14 cellular contexts compared by ENCODE assay signal in genomic region chr16:84610385-84610784, GRCh38. TPM values are rescaled to one million over a fixed set of nuclear protein-coding genes. Genes with fewer than 3 reads are reported as not detected.
DNase-seq lines count a peak whose midpoint lies in the region; ATAC-seq and TF ChIP-seq lines count a peak whose summit lies in the region.
"Had no signal": no experiment of that assay in that cellular context is flagged by ENCODE, and none has a peak within 500 bp of the region (broad histone marks: within the 10 kb centered on the region; RNA-seq: fewer than 3 reads in every experiment).

No MANE protein-coding gene starts in this region.

- no peak overlapping the region for H3K9ac ChIP-seq in parathyroid adenoma

- no peaks in the 10 kb centered on the region for H3K27me3 Mint-ChIP-seq in activated CD4-positive, alpha-beta T cell treated with anti-CD3 and anti-CD28 coated beads for 36 hours
- no peaks in the 10 kb centered on the region for H3K27me3 Mint-ChIP-seq in IgD-negative memory B cell

- no peaks in the 10 kb centered on the region for H3K27me3 ChIP-seq in parathyroid adenoma (ENCODE audit: control insufficient read depth, insufficient read depth, low read length)
- H3K27me3 ChIP-seq: brain microvascular endothelial cell had no signal

- intact Hi-C loops in activated CD4-positive, alpha-beta T cell treated with anti-CD3 and anti-CD28 coated beads for 36 hours (cut with DNase I, micrococcal nuclease), result no loop called here

- CTCF ChIA-PET in activated CD4-positive, alpha-beta T cell treated with anti-CD3 and anti-CD28 coated beads for 36 hours (lab: Charles Lee), result interaction anchor here (1.0 to 1.4 kb wide), 2 partner anchors 12 to 85 kb away, joined by 3 to 4 read pairs; no protein-coding TSS in a partner anchor

- peaks cover 94% of the 10 kb centered on the region for H3K4me1 Mint-ChIP-seq in activated CD4-positive, alpha-beta T cell treated with anti-CD3 and anti-CD28 coated beads for 36 hours
- H3K4me1 Mint-ChIP-seq in IgD-negative memory B cell, result peaks cover 53 to 87% (median 85%) of the 10 kb centered on the region in 3 donors

- no peaks in the 10 kb centered on the region for H3K79me2 ChIP-seq in parathyroid adenoma

- H3K27ac ChIP-seq in parathyroid adenoma (no peak overlapping the region), caudate nucleus (ENCODE audit: low read depth, low read length) (no peak overlapping the region)
- H3K27ac ChIP-seq: brain microvascular endothelial cell had no signal

- peak; percentile 22 for DNase-seq in activated CD4-positive, alpha-beta T cell treated with anti-CD3 and anti-CD28 coated beads for 36 hours
- DNase-seq in activated CD4-positive, alpha-beta T cell treated with anti-CD3 and anti-CD28 coated beads, Interleukin-2, amount 50 U/mL, for 48 hours, result no peak
- DNase-seq in activated naive CD4-positive, alpha-beta T cell treated with anti-CD3 and anti-CD28 coated beads, Interleukin-2, amount 50 U/mL, for 72 hours (ENCODE audit: low spot score in 2 of 2), result no peak
- DNase-seq in caudate nucleus (lab: John Stamatoyannopoulos, UW) (no peak), NCI-H2107 (lab: John Stamatoyannopoulos, UW) (no peak)
- DNase-seq: brain microvascular endothelial cell; H7; KG1; NCI-H1417 treated with DMSO at 0.1 percent for 48 hours; stimulated activated naive CD4-positive, alpha-beta T cell had no signal

- peaks cover 7% of the 10 kb centered on the region for H3K9me3 Mint-ChIP-seq in activated CD4-positive, alpha-beta T cell treated with anti-CD3 and anti-CD28 coated beads for 36 hours (ENCODE audit: low read depth)
- H3K9me3 Mint-ChIP-seq in IgD-negative memory B cell, result peaks cover 0 to 11% (median 1%) of the 10 kb centered on the region in 3 donors
- H3K9me3 Mint-ChIP-seq in activated naive CD4-positive, alpha-beta T cell treated with anti-CD3 and anti-CD28 coated beads, Interleukin-2, amount 50 U/mL, for 72 hours, result peaks cover 0 to 15% of the 10 kb centered on the region in 2 donors

- H3K9me3 ChIP-seq in parathyroid adenoma (ENCODE audit: control insufficient read depth, low read length), result no peaks in the 10 kb centered on the region

- H3K36me3 Mint-ChIP-seq in activated CD4-positive, alpha-beta T cell treated with anti-CD3 and anti-CD28 coated beads for 36 hours (ENCODE audit: low read depth), result peaks cover 76% of the 10 kb centered on the region
- peaks cover 29% of the 10 kb centered on the region for H3K36me3 Mint-ChIP-seq in IgD-negative memory B cell
- H3K36me3 Mint-ChIP-seq in activated naive CD4-positive, alpha-beta T cell treated with anti-CD3 and anti-CD28 coated beads, Interleukin-2, amount 50 U/mL, for 72 hours, result peaks cover 57 to 92% of the 10 kb centered on the region in 2 donors

- H3K4me3 ChIP-seq in parathyroid adenoma (ENCODE audit: low read depth, low read length), result no peak overlapping the region

- H2AFZ ChIP-seq in parathyroid adenoma, result no peak overlapping the region

- POLR2A ChIA-PET in activated CD4-positive, alpha-beta T cell treated with anti-CD3 and anti-CD28 coated beads for 36 hours (lab: Charles Lee), result interaction anchor here (0.6 kb wide), 1 partner anchor 8 kb away, joined by 5 read pairs; no protein-coding TSS in a partner anchor

- H3K4me2 ChIP-seq in parathyroid adenoma (ENCODE audit: low read length), result peak overlapping the region; percentile 48

- H3K36me3 ChIP-seq in parathyroid adenoma (ENCODE audit: control insufficient read depth, insufficient read depth, low read length), result no peaks in the 10 kb centered on the region

- H3K4me1 ChIP-seq in parathyroid adenoma, result peaks cover 8% of the 10 kb centered on the region

- H3K27ac Mint-ChIP-seq in activated CD4-positive, alpha-beta T cell treated with anti-CD3 and anti-CD28 coated beads for 36 hours, result peak overlapping the region; percentile 91
- peak overlapping the region; percentile 79 to 98 (median 97) for H3K27ac Mint-ChIP-seq in IgD-negative memory B cell
- H3K27ac Mint-ChIP-seq in activated naive CD4-positive, alpha-beta T cell treated with anti-CD3 and anti-CD28 coated beads, Interleukin-2, amount 50 U/mL, for 72 hours, result peak overlapping the region; percentile 32 to 72

- ATAC-seq in activated CD4-positive, alpha-beta T cell treated with anti-CD3 and anti-CD28 coated beads for 36 hours, result no peak
- ATAC-seq in activated naive CD4-positive, alpha-beta T cell treated with anti-CD3 and anti-CD28 coated beads, Interleukin-2, amount 50 U/mL, for 72 hours, result peak in 1 of 2 donors; percentile 36
- no peak for ATAC-seq in HG03135 (IDR thresholded peaks at IDR 0.05; ENCODE audit: unreplicated experiment)
- ATAC-seq: Panc1 had no signal

- H3K4me3 Mint-ChIP-seq in activated CD4-positive, alpha-beta T cell treated with anti-CD3 and anti-CD28 coated beads for 36 hours, result no peak overlapping the region
- H3K4me3 Mint-ChIP-seq in IgD-negative memory B cell, result peak overlapping the region in 2 of 4 donors; percentile 80 to 87

- TF ChIP-seq CTCF in parathyroid adenoma (IDR thresholded peaks at IDR 0.05), result no peak

RNA-seq across cellular contexts. Expression of gene COTL1, which starts 7.5 kb away (rescaled TPM):
- 100 to 1,000 TPM; 353 to 384 TPM for total RNA-seq in activated CD4-positive, alpha-beta T cell treated with anti-CD3 and anti-CD28 coated beads for 36 hours
- 725 TPM for polyA plus RNA-seq in IgD-negative memory B cell
- total RNA-seq in activated naive CD4-positive, alpha-beta T cell treated with anti-CD3 and anti-CD28 coated beads, Interleukin-2, amount 50 U/mL, for 72 hours, result 100 to 1,000 TPM; 277 to 583 TPM

RNA-seq across cellular contexts. Expression of gene KLHL36, which starts 37.9 kb away (rescaled TPM):
- total RNA-seq in activated CD4-positive, alpha-beta T cell treated with anti-CD3 and anti-CD28 coated beads for 36 hours, result 10 to 100 TPM; 31.1 to 43.2 TPM
- 34.1 TPM for polyA plus RNA-seq in IgD-negative memory B cell
- 10 to 100 TPM; 50.5 to 60.5 TPM for total RNA-seq in activated naive CD4-positive, alpha-beta T cell treated with anti-CD3 and anti-CD28 coated beads, Interleukin-2, amount 50 U/mL, for 72 hours
